ENCODE assay signal across 8 cellular contexts in the genomic region with DNA sequence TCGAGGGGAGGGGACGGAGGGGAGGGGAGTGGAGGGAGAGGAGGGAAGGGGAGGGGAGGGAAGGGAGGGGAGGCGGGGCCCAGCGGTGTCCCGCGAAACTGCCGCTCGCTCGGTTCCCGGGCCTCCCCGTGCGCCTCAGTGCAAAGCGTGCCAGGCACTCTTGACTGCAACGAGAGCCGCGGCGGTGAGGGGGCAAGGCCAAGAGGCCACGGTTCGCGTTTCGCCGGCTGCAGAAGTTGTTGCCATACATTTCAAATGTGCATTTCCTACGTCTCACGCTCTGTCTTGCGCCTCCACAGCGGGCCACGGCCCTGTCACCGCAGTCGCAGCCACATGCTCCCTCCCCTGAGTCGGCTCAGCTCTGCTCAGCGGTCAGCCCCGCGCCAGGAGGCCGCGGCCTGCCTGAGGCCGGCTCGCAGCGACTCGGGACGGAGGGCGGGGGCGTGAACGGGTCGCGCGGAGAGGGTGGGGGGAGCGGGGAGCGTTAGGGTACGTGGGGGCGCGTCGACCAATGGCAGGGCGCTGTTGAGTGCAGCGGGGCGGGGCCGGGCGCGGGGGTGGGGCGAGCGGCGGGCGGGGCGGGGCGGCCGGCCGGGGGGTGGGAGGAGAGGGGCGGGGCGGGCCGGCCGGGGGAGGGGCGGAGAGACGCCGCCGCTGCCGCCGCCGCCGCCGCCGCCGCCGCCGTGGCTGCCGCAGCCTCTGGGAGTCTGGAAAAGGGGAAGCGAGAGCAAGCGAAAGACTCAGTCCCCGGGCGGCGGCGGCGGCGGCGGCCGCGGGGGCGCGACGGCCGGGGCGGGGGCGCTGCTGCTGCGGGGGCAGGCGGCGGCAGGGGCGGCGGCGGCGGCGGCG. TPM values are rescaled to one million over a fixed set of nuclear protein-coding genes. Genes with fewer than 3 reads are reported as not detected.
DNase-seq lines count a peak whose midpoint lies in the region; ATAC-seq and TF ChIP-seq lines count a peak whose summit lies in the region.

A gene (plus strand): TSS at position 678 of the 849 bp plus-strand sequence. CDS start 185 bp downstream, outside the sequence.

- ATAC-seq in HG02623 (IDR thresholded peaks at IDR 0.05; ENCODE audit: unreplicated experiment) (peak; percentile 55), T-cell (replicated peaks in 1 of 4) (peak; percentile 71 to 75 (median 74))

- H3K4me1 ChIP-seq in adipocyte (ENCODE audit: control insufficient read depth, insufficient read depth, low read length) (peaks cover 9% of the 10 kb centered on the region), cardiac muscle cell (ENCODE audit: low read depth) (peaks cover 4% of the 10 kb centered on the region), tibial nerve (peaks cover 0 to 31% (median 7%) of the 10 kb centered on the region in 4 donors)

- H3K36me3 ChIP-seq in adipocyte (ENCODE audit: control insufficient read depth, insufficient read depth, low read length, severe bottlenecking), result no peaks in the 10 kb centered on the region
- peaks cover 3% of the 10 kb centered on the region for H3K36me3 ChIP-seq in cardiac muscle cell
- H3K36me3 ChIP-seq in tibial nerve, result peaks cover 0 to 10% (median 0%) of the 10 kb centered on the region in 3 donors

- H3K4me3 Mint-ChIP-seq in T-cell, result peak within 1 kb of the TSS; percentile 88 to 91 (median 89)

- H3K27ac ChIP-seq in cardiac muscle cell, result peak within 1 kb of the TSS; percentile 93
- H3K27ac ChIP-seq in tibial nerve, result peak within 1 kb of the TSS; percentile 94 to 99 (median 98)

- H3K9me3 ChIP-seq in adipocyte (ENCODE audit: control insufficient read depth, low read length) (no peaks in the 10 kb centered on the region), cardiac muscle cell (ENCODE audit: low read depth) (no peaks in the 10 kb centered on the region), tibial nerve (no peaks in the 10 kb centered on the region)

- CTCF ChIA-PET in T-cell (lab: Charles Lee), result interaction anchor here in 1 of 2 donors (0.7 to 2.4 kb wide), 10 partner anchors 9 to 336 kb away, joined by 3 to 37 read pairs (median 10); no protein-coding TSS in a partner anchor

- no peaks in the 10 kb centered on the region for H3K27me3 Mint-ChIP-seq in T-cell

- H3K4me3 ChIP-seq in adipocyte (ENCODE audit: low read length) (peak within 1 kb of the TSS; percentile 92), cardiac muscle cell (peak within 1 kb of the TSS; percentile 74), tibial nerve (peak within 1 kb of the TSS; percentile 95 to 99 (median 99))

- H3K9me3 Mint-ChIP-seq in T-cell, result no peaks in the 10 kb centered on the region

- H3K36me3 Mint-ChIP-seq in T-cell, result peaks cover 29% of the 10 kb centered on the region

- TF ChIP-seq POLR2A in tibial nerve (IDR thresholded peaks at IDR 0.05), result peak; percentile 29 to 70

- 1 to 3% methylated on average over 42 to 60 of the region's 110 CpGs for WGBS in tibial nerve, 2 donors

- H3K4me1 Mint-ChIP-seq in T-cell, result peaks cover 32 to 47% (median 40%) of the 10 kb centered on the region in 3 donors

- peak within 1 kb of the TSS; percentile 80 to 83 for H3K27ac Mint-ChIP-seq in T-cell

- POLR2A ChIA-PET in T-cell (lab: Charles Lee), result interaction anchor here (0.7 to 1.6 kb wide), 14 partner anchors 30 to 320 kb away, joined by 3 to 24 read pairs (median 4); no protein-coding TSS in a partner anchor

- H3K9ac ChIP-seq in adipocyte (ENCODE audit: low read length), result peak within 1 kb of the TSS; percentile 94

- peak; percentile 99 for DNase-seq in GM10266 (ENCODE audit: extremely low spot score)
- DNase-seq in NCI-H1105 (lab: John Stamatoyannopoulos, UW), result peak; percentile 86
- DNase-seq in T-cell, result peak; percentile 77 to 90 (median 84)
- peak; percentile 97 for DNase-seq in adipocyte (ENCODE audit: low read depth)
- DNase-seq in cardiac muscle cell (ENCODE audit: low read depth in 1 of 2, low spot score in 1 of 2), result peak; percentile 96
- peak; percentile 82 for DNase-seq in pons (ENCODE audit: low spot score)
- peak; percentile 85 to 87 for DNase-seq in tibial nerve (ENCODE audit: low spot score in 2 of 2)

- TF ChIP-seq EP300 in tibial nerve (IDR thresholded peaks at IDR 0.05), result peak in 1 of 2 donors; percentile 93

- TF ChIP-seq CTCF in GM10266 (IDR thresholded peaks at IDR 0.05; ENCODE audit: control insufficient read depth, insufficient read depth, low read depth, missing control alignments) (no peak), cardiac muscle cell (IDR thresholded peaks at IDR 0.05; ENCODE audit: low read depth, low read length) (no peak), tibial nerve (IDR thresholded peaks at IDR 0.05) (no peak)

- no peaks in the 10 kb centered on the region for H3K27me3 ChIP-seq in adipocyte (replicated peaks; ENCODE audit: control insufficient read depth, insufficient read depth, low read length)
- H3K27me3 ChIP-seq in cardiac muscle cell, result peaks cover 3% of the 10 kb centered on the region
- H3K27me3 ChIP-seq in tibial nerve, result no peaks in the 10 kb centered on the region

RNA-seq across cellular contexts. Expression of the gene that starts here (rescaled TPM):
- total RNA-seq in T-cell (100 to 1,000 TPM; 435 to 627 (median 489) TPM), cardiac muscle cell (53.7 and 84.9 TPM in 2 replicates), tibial nerve (100 to 1,000 TPM in 1 of 4 donors, 10 to 100 TPM in 3; 63.3 to 113 (median 75.9) TPM)
- polyA plus RNA-seq in cardiac muscle cell, result 60.4 and 78.8 TPM in 2 replicates

Comparison
In these comparisons a context has a peak if more than half of its experiments do, and no peak if none do; other contexts are left out.
1. Peak in every context shown above with its lines: DNase-seq, ATAC-seq, H3K4me3 ChIP-seq and H3K27ac ChIP-seq.